1 cellular context compared by ENCODE assay signal in genomic region chr18:51029694-51030536, GRCh38.
TF ChIP-seq lines count a peak whose summit lies in the region.

Gene SMAD4 (plus strand): TSS chr18:51030213. CDS start chr18:51047047, 16,834 bp downstream.

TF ChIP-seq in WTC11, 78 proteins besides CTCF, POLR2A, EP300 and RAD21 (continued from another document and continues in another):
- TF ChIP-seq ERG (CRISPR knock-in tag; IDR thresholded peaks at IDR 0.05) (no peak), SOX15 (CRISPR knock-in tag; IDR thresholded peaks at IDR 0.05) (no peak), TEAD1 (CRISPR knock-in tag; IDR thresholded peaks at IDR 0.05) (peak; percentile 64), JUN (CRISPR knock-in tag; IDR thresholded peaks at IDR 0.05) (peak; percentile 29; the same call in 1 of the 2 replicates), PRRX2 (CRISPR knock-in tag; IDR thresholded peaks at IDR 0.05) (no peak), ZNF281 (CRISPR knock-in tag; IDR thresholded peaks at IDR 0.05) (peak; percentile 42; the same call in 1 of the 2 replicates), NR2C2 (CRISPR knock-in tag; IDR thresholded peaks at IDR 0.05) (no peak), CREB1 (CRISPR knock-in tag; IDR thresholded peaks at IDR 0.05) (no peak), ZNF396 (CRISPR knock-in tag; IDR thresholded peaks at IDR 0.05; ENCODE audit: borderline replicate concordance) (no peak), RELA (CRISPR knock-in tag; IDR thresholded peaks at IDR 0.05; ENCODE audit: borderline replicate concordance) (no peak), SMAD3 (CRISPR knock-in tag; IDR thresholded peaks at IDR 0.05; ENCODE audit: borderline replicate concordance) (0 out of 2 replicates have a peak, but pooled peaks have one; percentile 42), ELF4 (CRISPR knock-in tag; IDR thresholded peaks at IDR 0.05; ENCODE audit: low read depth) (peak; percentile 43; the same call in 1 of the 2 replicates), E2F5 (CRISPR knock-in tag; IDR thresholded peaks at IDR 0.05) (peak; percentile 80; the same call in 1 of the 2 replicates), ETV6 (CRISPR knock-in tag; IDR thresholded peaks at IDR 0.05) (no peak), TP53 (CRISPR knock-in tag; IDR thresholded peaks at IDR 0.05) (peak; percentile 76), ZNF416 (CRISPR knock-in tag; IDR thresholded peaks at IDR 0.05) (0 out of 2 replicates have a peak, but pooled peaks have one; percentile 22), JAZF1 (CRISPR knock-in tag; IDR thresholded peaks at IDR 0.05) (no peak), FOXP1 (CRISPR knock-in tag; IDR thresholded peaks at IDR 0.05; ENCODE audit: borderline replicate concordance) (peak; percentile 74), NFE2L1 (CRISPR knock-in tag; IDR thresholded peaks at IDR 0.05) (no peak), FOXK1 (CRISPR knock-in tag; IDR thresholded peaks at IDR 0.05) (peak; percentile 88), TEAD4 (CRISPR knock-in tag; IDR thresholded peaks at IDR 0.05) (no peak), KAT7 (CRISPR knock-in tag; IDR thresholded peaks at IDR 0.05; ENCODE audit: borderline replicate concordance) (no peak), ATF1 (CRISPR knock-in tag; IDR thresholded peaks at IDR 0.05) (no peak), ZNF232 (CRISPR knock-in tag; IDR thresholded peaks at IDR 0.05) (no peak), NFYB (CRISPR knock-in tag; conservative IDR thresholded peaks at IDR 0.05; ENCODE audit: low read depth) (no peak), IRF2 (CRISPR knock-in tag; IDR thresholded peaks at IDR 0.05; ENCODE audit: borderline replicate concordance, low read depth) (0 out of 2 replicates have a peak, but pooled peaks have one; percentile 24), USF2 (CRISPR knock-in tag; IDR thresholded peaks at IDR 0.05) (no peak), ZNF512 (CRISPR knock-in tag; IDR thresholded peaks at IDR 0.05; ENCODE audit: borderline replicate concordance) (no peak), ZNF263 (CRISPR knock-in tag; IDR thresholded peaks at IDR 0.05; ENCODE audit: low read depth) (no peak), GTF2I (CRISPR knock-in tag; conservative IDR thresholded peaks at IDR 0.05) (no peak), ARID4B (CRISPR knock-in tag; IDR thresholded peaks at IDR 0.05; ENCODE audit: borderline replicate concordance) (peak; percentile 62; the same call in 1 of the 2 replicates), NR1H2 (CRISPR knock-in tag; IDR thresholded peaks at IDR 0.05) (no peak), ZBTB21 (CRISPR knock-in tag; IDR thresholded peaks at IDR 0.05; ENCODE audit: borderline replicate concordance) (no peak), ZNF423 (CRISPR knock-in tag; IDR thresholded peaks at IDR 0.05) (peak; percentile 71), FOXJ3 (CRISPR knock-in tag; IDR thresholded peaks at IDR 0.05; ENCODE audit: borderline replicate concordance) (no peak), MLX (CRISPR knock-in tag; IDR thresholded peaks at IDR 0.05) (no peak), E2F4 (CRISPR knock-in tag; IDR thresholded peaks at IDR 0.05; ENCODE audit: borderline replicate concordance, low read depth) (no peak), GRHL2 (CRISPR knock-in tag; IDR thresholded peaks at IDR 0.05; ENCODE audit: insufficient replicate concordance, severe bottlenecking) (no peak), TCF7 (CRISPR knock-in tag; IDR thresholded peaks at IDR 0.05; ENCODE audit: low read depth) (0 out of 2 replicates have a peak, but pooled peaks have one; percentile 74), CREM (CRISPR knock-in tag; IDR thresholded peaks at IDR 0.05) (peak; percentile 48; the same call in 1 of the 2 replicates)
- TF ChIP-seq, protein P1, sequence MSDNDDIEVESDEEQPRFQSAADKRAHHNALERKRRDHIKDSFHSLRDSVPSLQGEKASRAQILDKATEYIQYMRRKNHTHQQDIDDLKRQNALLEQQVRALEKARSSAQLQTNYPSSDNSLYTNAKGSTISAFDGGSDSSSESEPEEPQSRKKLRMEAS (CRISPR knock-in tag; IDR thresholded peaks at IDR 0.05), result peak; percentile 77
- TF ChIP-seq, protein P2, sequence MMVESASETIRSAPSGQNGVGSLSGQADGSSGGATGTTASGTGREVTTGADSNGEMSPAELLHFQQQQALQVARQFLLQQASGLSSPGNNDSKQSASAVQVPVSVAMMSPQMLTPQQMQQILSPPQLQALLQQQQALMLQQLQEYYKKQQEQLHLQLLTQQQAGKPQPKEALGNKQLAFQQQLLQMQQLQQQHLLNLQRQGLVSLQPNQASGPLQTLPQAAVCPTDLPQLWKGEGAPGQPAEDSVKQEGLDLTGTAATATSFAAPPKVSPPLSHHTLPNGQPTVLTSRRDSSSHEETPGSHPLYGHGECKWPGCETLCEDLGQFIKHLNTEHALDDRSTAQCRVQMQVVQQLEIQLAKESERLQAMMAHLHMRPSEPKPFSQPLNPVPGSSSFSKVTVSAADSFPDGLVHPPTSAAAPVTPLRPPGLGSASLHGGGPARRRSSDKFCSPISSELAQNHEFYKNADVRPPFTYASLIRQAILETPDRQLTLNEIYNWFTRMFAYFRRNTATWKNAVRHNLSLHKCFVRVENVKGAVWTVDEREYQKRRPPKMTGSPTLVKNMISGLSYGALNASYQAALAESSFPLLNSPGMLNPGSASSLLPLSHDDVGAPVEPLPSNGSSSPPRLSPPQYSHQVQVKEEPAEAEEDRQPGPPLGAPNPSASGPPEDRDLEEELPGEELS (CRISPR knock-in tag; IDR thresholded peaks at IDR 0.05), result 0 out of 2 replicates have a peak, but pooled peaks have one; percentile 34
- TF ChIP-seq, protein P3, sequence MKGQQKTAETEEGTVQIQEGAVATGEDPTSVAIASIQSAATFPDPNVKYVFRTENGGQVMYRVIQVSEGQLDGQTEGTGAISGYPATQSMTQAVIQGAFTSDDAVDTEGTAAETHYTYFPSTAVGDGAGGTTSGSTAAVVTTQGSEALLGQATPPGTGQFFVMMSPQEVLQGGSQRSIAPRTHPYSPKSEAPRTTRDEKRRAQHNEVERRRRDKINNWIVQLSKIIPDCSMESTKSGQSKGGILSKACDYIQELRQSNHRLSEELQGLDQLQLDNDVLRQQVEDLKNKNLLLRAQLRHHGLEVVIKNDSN (CRISPR knock-in tag; IDR thresholded peaks at IDR 0.05), result no peak
- TF ChIP-seq, protein P4, sequence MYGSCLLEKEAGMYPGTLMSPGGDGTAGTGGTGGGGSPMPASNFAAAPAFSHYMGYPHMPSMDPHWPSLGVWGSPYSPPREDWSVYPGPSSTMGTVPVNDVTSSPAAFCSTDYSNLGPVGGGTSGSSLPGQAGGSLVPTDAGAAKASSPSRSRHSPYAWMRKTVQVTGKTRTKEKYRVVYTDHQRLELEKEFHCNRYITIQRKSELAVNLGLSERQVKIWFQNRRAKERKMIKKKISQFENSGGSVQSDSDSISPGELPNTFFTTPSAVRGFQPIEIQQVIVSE (CRISPR knock-in tag; IDR thresholded peaks at IDR 0.05; ENCODE audit: borderline replicate concordance), result no peak
